In genomic region chr14:101915871-101916815, GRCh38 we compare ENCODE assay signal across 1 cellular context.
TF ChIP-seq lines count a peak whose summit lies in the region.

No MANE protein-coding gene starts in this region.

TF ChIP-seq in A549, 52 proteins besides CTCF, POLR2A, EP300 and RAD21 (continued from another document):
- TF ChIP-seq SREBF2 (IDR thresholded peaks at IDR 0.05) (no peak), JUN (IDR thresholded peaks at IDR 0.05) (no peak), PHF8 (IDR thresholded peaks at IDR 0.05; ENCODE audit: borderline replicate concordance, low read depth) (no peak), BHLHE40 (IDR thresholded peaks at IDR 0.05; ENCODE audit: low read depth, low read length) (no peak), FOXS1 (CRISPR knock-in tag; IDR thresholded peaks at IDR 0.05) (no peak), RFX5 (IDR thresholded peaks at IDR 0.05) (no peak), GATA3 (IDR thresholded peaks at IDR 0.05; ENCODE audit: borderline replicate concordance) (no peak), RARB (CRISPR knock-in tag; IDR thresholded peaks at IDR 0.05) (no peak), NFE2L2 (conservative IDR thresholded peaks at IDR 0.05; ENCODE audit: low read length) (no peak), ESRRA (IDR thresholded peaks at IDR 0.05; ENCODE audit: borderline replicate concordance, low read length) (no peak), RNF2 (IDR thresholded peaks at IDR 0.05; ENCODE audit: borderline replicate concordance, low read depth) (no peak), MAZ (IDR thresholded peaks at IDR 0.05; ENCODE audit: borderline replicate concordance, low read depth, low read length) (no peak), USF2 (IDR thresholded peaks at IDR 0.05) (no peak)
- TF ChIP-seq, protein P1, sequence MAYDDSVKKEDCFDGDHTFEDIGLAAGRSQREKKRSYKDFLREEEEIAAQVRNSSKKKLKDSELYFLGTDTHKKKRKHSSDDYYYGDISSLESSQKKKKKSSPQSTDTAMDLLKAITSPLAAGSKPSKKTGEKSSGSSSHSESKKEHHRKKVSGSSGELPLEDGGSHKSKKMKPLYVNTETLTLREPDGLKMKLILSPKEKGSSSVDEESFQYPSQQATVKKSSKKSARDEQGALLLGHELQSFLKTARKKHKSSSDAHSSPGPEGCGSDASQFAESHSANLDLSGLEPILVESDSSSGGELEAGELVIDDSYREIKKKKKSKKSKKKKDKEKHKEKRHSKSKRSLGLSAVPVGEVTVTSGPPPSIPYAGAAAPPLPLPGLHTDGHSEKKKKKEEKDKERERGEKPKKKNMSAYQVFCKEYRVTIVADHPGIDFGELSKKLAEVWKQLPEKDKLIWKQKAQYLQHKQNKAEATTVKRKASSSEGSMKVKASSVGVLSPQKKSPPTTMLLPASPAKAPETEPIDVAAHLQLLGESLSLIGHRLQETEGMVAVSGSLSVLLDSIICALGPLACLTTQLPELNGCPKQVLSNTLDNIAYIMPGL (CRISPR knock-in tag; IDR thresholded peaks at IDR 0.05; ENCODE audit: borderline replicate concordance) = no peak
TF ChIP-seq in A549: peak in this region for 0.
